11 cellular contexts compared by ENCODE assay signal in the genomic region with DNA sequence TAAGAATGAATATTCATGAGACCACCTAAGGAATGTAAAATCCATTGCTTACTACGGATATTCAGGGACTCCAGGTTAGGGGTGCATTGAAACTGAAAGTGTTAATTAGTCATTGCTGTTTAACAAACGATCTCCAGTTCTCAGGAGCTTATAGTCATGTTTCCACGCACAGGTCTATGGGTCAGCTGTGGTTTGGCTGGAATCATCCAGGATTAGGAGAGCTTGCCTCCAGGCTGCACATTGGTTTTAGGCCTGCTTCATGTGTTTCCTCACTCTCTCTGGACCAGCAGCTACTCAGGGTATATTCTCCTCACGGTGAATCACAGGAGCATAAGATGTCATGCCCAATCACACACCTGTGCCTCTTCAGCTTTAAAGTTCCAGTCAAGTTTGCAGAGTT.
A peak's percentile ranks its signal among the peaks of the same experiment; 100 is the strongest.
DNase-seq lines count a peak whose midpoint lies in the region; ATAC-seq, FAIRE-seq and TF ChIP-seq lines count a peak whose summit lies in the region.
"Had no signal": no experiment of that assay in that cellular context is flagged by ENCODE, and none has a peak within 500 bp of the region (broad histone marks: within the 10 kb centered on the region; RNA-seq: fewer than 3 reads in every experiment).

No MANE protein-coding gene starts in this region.

- peak; percentile 78 to 91 for DNase-seq in SJCRH30
- peak; percentile 74 for DNase-seq in fibroblast of mammary gland (ENCODE audit: low read depth)
- peak; percentile 45 for DNase-seq in small intestine
- DNase-seq in hepatic stellate cell (ENCODE audit: low spot score): no peak
- no peak for DNase-seq in medulla oblongata (ENCODE audit: extremely low spot score)
- DNase-seq: lower lobe of right lung, NCI-H2107, T-helper 17 cell had no signal

- FAIRE-seq in small intestine (lab: Jason Lieb, UNC): no peak

- H3K4me1 ChIP-seq in SJCRH30 (peaks cover 47% of the 10 kb centered on the region), small intestine (ENCODE audit: control insufficient read depth in 2 of 2, insufficient read depth in 1 of 2, low read depth in 1 of 2, low read length in 1 of 2) (no peaks in the 10 kb centered on the region)
- H3K4me1 ChIP-seq: lower lobe of right lung had no signal

- H3K36me3 ChIP-seq in SJCRH30 (no peaks in the 10 kb centered on the region), small intestine (ENCODE audit: control insufficient read depth in 2 of 2, insufficient read depth in 2 of 2, low read length in 2 of 2) (no peaks in the 10 kb centered on the region)
- H3K36me3 ChIP-seq: lower lobe of right lung had no signal

- ATAC-seq in GM18867 (IDR thresholded peaks at IDR 0.05; ENCODE audit: unreplicated experiment) (peak; percentile 45), GM19328 (IDR thresholded peaks at IDR 0.05; ENCODE audit: unreplicated experiment) (no peak)
- ATAC-seq: lower lobe of right lung, T-helper 17 cell had no signal

- H3K9me3 ChIP-seq in SJCRH30 (replicated peaks): no peaks in the 10 kb centered on the region
- H3K9me3 ChIP-seq in small intestine (ENCODE audit: control insufficient read depth, low read depth): no peaks in the 10 kb centered on the region
- H3K9me3 ChIP-seq: lower lobe of right lung had no signal

- WGBS in small intestine, 3 donors: 12 to 35% (median 16%) methylated on average over 4 of the region's 4 CpGs

- H3K27ac ChIP-seq in SJCRH30: peak overlapping the region; percentile 28
- H3K27ac ChIP-seq in small intestine (ENCODE audit: low read depth in 1 of 2, low read length in 1 of 2): peak overlapping the region in 1 of 2 donors; percentile 74
- H3K27ac ChIP-seq: HL-60, lower lobe of right lung had no signal

- H3K4me3 ChIP-seq in SJCRH30: 0 out of 2 replicates have a peak overlapping the region, but pooled peaks have one; percentile 10
- no peak overlapping the region for H3K4me3 ChIP-seq in fibroblast of mammary gland (ENCODE audit: control insufficient read depth, low read depth, low read length)
- H3K4me3 ChIP-seq in small intestine (ENCODE audit: low read depth in 1 of 2, low read length in 2 of 2): no peak overlapping the region
- H3K4me3 ChIP-seq: lower lobe of right lung had no signal

- H3K27me3 ChIP-seq in SJCRH30 (no peaks in the 10 kb centered on the region), small intestine (ENCODE audit: control insufficient read depth in 2 of 2, insufficient read depth in 2 of 2, low read length in 2 of 2) (no peaks in the 10 kb centered on the region)

- no peak for TF ChIP-seq CTCF in fibroblast of mammary gland (conservative IDR thresholded peaks at IDR 0.05; ENCODE audit: control insufficient read depth, insufficient read depth, low read depth, low read length)

Comparison
In these comparisons a context has a peak if more than half of its experiments do, and no peak if none do; other contexts are left out.
1. DNase-seq: peak in SJCRH30 (2 of 2), fibroblast of mammary gland (single experiment) and small intestine (single experiment); none in hepatic stellate cell (single experiment) and medulla oblongata (single experiment).